ENCODE assay signal across 15 cellular contexts in genomic region chr3:183815565-183815943, GRCh38. TPM values are rescaled to one million over a fixed set of nuclear protein-coding genes. Genes with fewer than 3 reads are reported as not detected.
A peak's percentile ranks its signal among the peaks of the same experiment; 100 is the strongest.
DNase-seq lines count a peak whose midpoint lies in the region; ATAC-seq and TF ChIP-seq lines count a peak whose summit lies in the region.
"Had no signal": no experiment of that assay in that cellular context is flagged by ENCODE, and none has a peak within 500 bp of the region (broad histone marks: within the 10 kb centered on the region; RNA-seq: fewer than 3 reads in every experiment).

No MANE protein-coding gene starts in this region.

- peak overlapping the region in 1 of 2 donors; percentile 23 for H3K27ac Mint-ChIP-seq in activated naive CD4-positive, alpha-beta T cell treated with anti-CD3 and anti-CD28 coated beads, Interleukin-2, amount 50 U/mL, for 72 hours
- H3K27ac Mint-ChIP-seq in activated naive CD4-positive, alpha-beta T cell treated with anti-CD3 and anti-CD28 coated beads for 36 hours = no peak overlapping the region
- no peak overlapping the region for H3K27ac Mint-ChIP-seq in nephron progenitor cell

- intact Hi-C loops in activated naive CD4-positive, alpha-beta T cell treated with anti-CD3 and anti-CD28 coated beads for 36 hours (cut with micrococcal nuclease) = no loop called here

- in situ Hi-C loops in GM23248 (cut with MboI) = no loop called here

- TF ChIP-seq CTCF in nephron progenitor cell (IDR thresholded peaks at IDR 0.05) = no peak

- 65% methylated on average over 9 of the region's 9 CpGs for WGBS in thymus
- WGBS in GM23248 (ENCODE audit: low coverage in 1 of 2, low lambda C conversion rate in 2 of 2, missing lambda C conversion rate in 2 of 2), 2 experiments = 72 to 73% methylated on average over 9 of the region's 9 CpGs

- no peaks in the 10 kb centered on the region for H3K9me3 Mint-ChIP-seq in activated naive CD4-positive, alpha-beta T cell treated with anti-CD3 and anti-CD28 coated beads, Interleukin-2, amount 50 U/mL, for 72 hours
- no peaks in the 10 kb centered on the region for H3K9me3 Mint-ChIP-seq in activated naive CD4-positive, alpha-beta T cell treated with anti-CD3 and anti-CD28 coated beads for 36 hours
- no peaks in the 10 kb centered on the region for H3K9me3 Mint-ChIP-seq in nephron progenitor cell
- H3K9me3 Mint-ChIP-seq: naive B cell had no signal

- CTCF ChIA-PET in activated naive CD4-positive, alpha-beta T cell treated with anti-CD3 and anti-CD28 coated beads for 36 hours (lab: Charles Lee) = interaction anchor here (0.5 to 1.1 kb wide), 5 partner anchors 11 to 631 kb away, joined by 3 to 4 read pairs (median 3); no protein-coding TSS in a partner anchor

- ATAC-seq in activated naive CD4-positive, alpha-beta T cell treated with anti-CD3 and anti-CD28 coated beads, Interleukin-2, amount 50 U/mL, for 72 hours = peak; percentile 17 to 38

- H4K20me1 ChIP-seq in GM23248 (ENCODE audit: insufficient read depth) = no peaks in the 10 kb centered on the region

- H3K9ac ChIP-seq in GM23248 = no peak overlapping the region

- H3F3A ChIP-seq in GM23248 (ENCODE audit: insufficient read depth) = no peaks in the 10 kb centered on the region

- peaks cover 4% of the 10 kb centered on the region for H3K4me1 Mint-ChIP-seq in activated naive CD4-positive, alpha-beta T cell treated with anti-CD3 and anti-CD28 coated beads for 36 hours (ENCODE audit: low read depth)
- no peaks in the 10 kb centered on the region for H3K4me1 Mint-ChIP-seq in nephron progenitor cell

- no peaks in the 10 kb centered on the region for H3K9me3 ChIP-seq in thymus (ENCODE audit: control insufficient read depth)
- no peaks in the 10 kb centered on the region for H3K9me3 ChIP-seq in GM23248 (ENCODE audit: low read depth)
- H3K9me3 ChIP-seq: esophagus squamous epithelium, MG63 had no signal

- H3K27me3 Mint-ChIP-seq in activated naive CD4-positive, alpha-beta T cell treated with anti-CD3 and anti-CD28 coated beads for 36 hours (ENCODE audit: low read depth) = no peaks in the 10 kb centered on the region
- H3K27me3 Mint-ChIP-seq in nephron progenitor cell (ENCODE audit: low read depth, poor library complexity) = peaks cover 3% of the 10 kb centered on the region
- H3K27me3 Mint-ChIP-seq: naive B cell had no signal

- H3K9me2 ChIP-seq in GM23248 (ENCODE audit: insufficient read depth) = no peaks in the 10 kb centered on the region

- H3K27ac ChIP-seq in cingulate gyrus (ENCODE audit: low read depth, low read length) = peak overlapping the region; percentile 100
- H3K27ac ChIP-seq in thymus (ENCODE audit: low read depth) = peak overlapping the region; percentile 64
- no peak overlapping the region for H3K27ac ChIP-seq in GM23248
- H3K27ac ChIP-seq: esophagus squamous epithelium had no signal

- no peaks in the 10 kb centered on the region for H3K79me2 ChIP-seq in GM23248 (ENCODE audit: insufficient read depth)

- H3K4me3 ChIP-seq in thymus (ENCODE audit: low read length) (no peak overlapping the region), GM23248 (no peak overlapping the region)
- H3K4me3 ChIP-seq: esophagus squamous epithelium, MG63 had no signal

- H3K36me3 ChIP-seq in thymus (ENCODE audit: control insufficient read depth, insufficient read depth) (peaks cover 52% of the 10 kb centered on the region), GM23248 (ENCODE audit: low read depth) (peaks cover 3% of the 10 kb centered on the region; the same call in 1 of the 2 replicates)

- DNase-seq in activated naive CD4-positive, alpha-beta T cell treated with anti-CD3 and anti-CD28 coated beads, Interleukin-2, amount 50 U/mL, for 72 hours (ENCODE audit: low spot score in 2 of 2) = no peak
- DNase-seq in activated naive CD4-positive, alpha-beta T cell treated with anti-CD3 and anti-CD28 coated beads for 36 hours = no peak
- DNase-seq in NAMALWA (ENCODE audit: low spot score) (peak; percentile 56), NCI-H526 (lab: John Stamatoyannopoulos, UW) (no peak), nephron progenitor cell (no peak), GM23248 (no peak)
- DNase-seq: cortex of kidney; esophagus squamous epithelium; MG63; naive B cell; OCI-M1; retina; stimulated activated CD4-positive, alpha-beta T cell treated with anti-CD3 and anti-CD28 coated beads, Interleukin-2, amount 100 ng/mL, for 48 hours had no signal

- H3K27me3 ChIP-seq in thymus (ENCODE audit: control insufficient read depth, insufficient read depth) = no peaks in the 10 kb centered on the region
- no peaks in the 10 kb centered on the region for H3K27me3 ChIP-seq in GM23248 (replicated peaks; ENCODE audit: insufficient read depth)
- H3K27me3 ChIP-seq: esophagus squamous epithelium, MG63 had no signal

- H3K4me1 ChIP-seq in thymus (ENCODE audit: control insufficient read depth, insufficient read depth, low read length) (peaks cover 14% of the 10 kb centered on the region), GM23248 (ENCODE audit: insufficient read depth) (no peaks in the 10 kb centered on the region)

- no peak overlapping the region for H3K4me3 Mint-ChIP-seq in activated naive CD4-positive, alpha-beta T cell treated with anti-CD3 and anti-CD28 coated beads for 36 hours
- no peak overlapping the region for H3K4me3 Mint-ChIP-seq in nephron progenitor cell
- H3K4me3 Mint-ChIP-seq: naive B cell had no signal

- no peaks in the 10 kb centered on the region for H3K36me3 Mint-ChIP-seq in activated naive CD4-positive, alpha-beta T cell treated with anti-CD3 and anti-CD28 coated beads, Interleukin-2, amount 50 U/mL, for 72 hours
- H3K36me3 Mint-ChIP-seq in activated naive CD4-positive, alpha-beta T cell treated with anti-CD3 and anti-CD28 coated beads for 36 hours (ENCODE audit: low read depth) = peaks cover 12% of the 10 kb centered on the region
- peaks cover 50% of the 10 kb centered on the region for H3K36me3 Mint-ChIP-seq in nephron progenitor cell (ENCODE audit: low read depth)

- no peak overlapping the region for H3K4me2 ChIP-seq in GM23248 (ENCODE audit: unreplicated experiment)

- no peak overlapping the region for H2AFZ ChIP-seq in GM23248

RNA-seq across cellular contexts. Expression of gene MAP6D1, which starts 9.8 kb away (rescaled TPM):
- total RNA-seq in activated naive CD4-positive, alpha-beta T cell treated with anti-CD3 and anti-CD28 coated beads, Interleukin-2, amount 50 U/mL, for 72 hours = 1 to 10 TPM in 1 of 2 donors, not detected in 1; 1.4 TPM
- total RNA-seq in activated naive CD4-positive, alpha-beta T cell treated with anti-CD3 and anti-CD28 coated beads for 36 hours = 1 to 10 TPM; 1.1 to 1.4 TPM
- 4.1 TPM for polyA plus RNA-seq in thymus
- 2.5 and 5.5 TPM in 2 replicates for total RNA-seq in GM23248 (2014; rRNA removed; shearing (Covaris generic))
- polyA plus RNA-seq in GM23248 (2016; fragmentation: Nextera tagmentation; extraction: Ambion mirVana) = 2.8 and 3.2 TPM in 2 replicates
